In the genomic region with DNA sequence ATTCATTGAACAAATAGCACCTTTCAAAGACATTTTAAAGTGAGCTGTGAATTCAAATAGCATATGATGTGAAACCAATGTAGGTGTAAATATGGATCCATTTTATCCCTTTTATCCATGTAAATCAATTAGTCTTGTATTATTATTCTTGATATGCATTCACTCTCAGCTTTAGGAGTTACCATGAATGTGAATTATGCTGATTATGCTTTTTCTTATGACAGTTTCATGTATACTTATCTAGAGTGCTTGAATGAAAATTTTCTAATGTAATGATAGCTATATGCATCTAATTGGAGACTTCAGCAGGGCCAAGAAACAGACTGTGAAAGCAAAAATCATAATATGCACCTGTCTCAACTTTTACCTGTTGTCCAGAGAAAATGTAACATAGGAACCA, we compare ENCODE assay signal across 24 cellular contexts.
"Had no signal": no experiment of that assay in that cellular context is flagged by ENCODE, and none has a peak within 500 bp of the region (broad histone marks: within the 10 kb centered on the region; RNA-seq: fewer than 3 reads in every experiment).

No MANE protein-coding gene starts in this region.

- H3K9ac ChIP-seq: SK-N-SH had no signal

- DNase-seq: Karpas-422; KBM-7; MM.1S; NCI-H1092 treated with DMSO at 0.1 percent for 48 hours; NCI-H1436; NCI-H187; NCI-H2029; NCI-H2081 treated with DMSO at 0.1 percent for 48 hours; NCI-H2171; NCI-H226; NCI-H446; NCI-H510A; NCI-H524 treated with DMSO at 0.1 percent for 48 hours; NCI-H69; NCI-H774; NK-92 treated with Interleukin-12 subunit alpha and Interleukin-12 subunit beta, amount 100 ng/mL, for 24 hours; SHP77; SK-N-SH; SW 1271; T-cell had no signal

- H3K4me3 Mint-ChIP-seq: IgD-negative memory B cell, T-cell had no signal

- H3K27ac ChIP-seq: RWPE1 had no signal

- H3K9me3 ChIP-seq: SK-N-SH had no signal

- H3K4me2 ChIP-seq: SK-N-SH had no signal

- H3K27ac Mint-ChIP-seq: IgD-negative memory B cell, T-cell had no signal

- ATAC-seq: Panc1, PC-3, T-cell had no signal

- H3K36me3 Mint-ChIP-seq: IgD-negative memory B cell, T-cell had no signal
